Comparison of ENCODE assay signal across 9 cellular contexts in the genomic region with DNA sequence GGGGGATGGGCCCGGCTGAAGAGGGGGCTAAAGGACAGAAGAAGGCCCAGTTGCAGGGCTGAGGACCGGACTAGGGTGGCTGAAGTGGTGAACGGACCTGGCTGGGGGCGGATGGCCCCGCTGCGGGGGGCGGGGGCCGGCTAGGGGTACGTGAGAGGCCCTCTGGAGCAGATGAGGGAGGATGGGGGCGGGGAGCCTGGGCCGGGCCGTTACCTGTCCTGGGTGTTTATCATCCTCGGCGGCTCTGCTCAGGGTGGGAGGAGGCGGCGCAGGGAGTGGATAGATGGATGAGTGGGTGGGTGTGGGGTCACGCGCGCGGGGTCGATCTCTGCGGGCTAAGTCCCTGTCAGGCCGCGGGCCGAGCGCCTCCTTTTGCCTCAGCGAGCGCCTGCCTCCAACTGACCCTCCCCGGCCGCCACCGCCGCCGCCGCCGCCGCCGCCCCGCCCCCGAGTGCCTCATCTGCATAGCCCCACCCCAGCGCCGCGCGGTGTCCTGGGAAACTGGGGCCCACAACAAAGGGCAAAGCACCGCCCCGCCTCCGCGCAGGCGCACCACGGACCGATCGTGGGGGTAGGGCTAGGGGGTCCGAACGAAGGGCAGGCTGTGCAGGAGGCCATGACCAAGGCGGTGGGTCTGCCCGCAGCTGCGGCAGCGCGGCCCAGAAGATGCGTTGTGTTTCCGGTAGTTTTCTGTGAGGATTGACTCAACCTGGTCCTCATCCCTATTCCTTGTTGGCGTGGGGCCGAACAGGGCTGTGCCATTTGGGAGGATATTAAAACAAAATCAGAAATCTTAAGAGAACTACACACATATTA.
DNase-seq lines count a peak whose midpoint lies in the region; ATAC-seq, FAIRE-seq and TF ChIP-seq lines count a peak whose summit lies in the region.
"Had no signal": no experiment of that assay in that cellular context is flagged by ENCODE, and none has a peak within 500 bp of the region (broad histone marks: within the 10 kb centered on the region; RNA-seq: fewer than 3 reads in every experiment).

No MANE protein-coding gene starts in this region.

- peak overlapping the region; percentile 88 for H3K4me3 ChIP-seq in WERI-Rb-1 (ENCODE audit: low read depth, low read length)
- peak overlapping the region; percentile 85 to 96 (median 87) for H3K4me3 ChIP-seq in breast epithelium
- peak overlapping the region; percentile 95 to 97 for H3K4me3 ChIP-seq in small intestine (ENCODE audit: low read depth in 1 of 2, low read length in 2 of 2)

- TF ChIP-seq CTCF in WERI-Rb-1 (IDR thresholded peaks at IDR 0.05; ENCODE audit: low read depth, low read length) (no peak), breast epithelium (IDR thresholded peaks at IDR 0.05) (no peak)

- 1% methylated on average over 40 to 62 of the region's 62 CpGs for WGBS in small intestine, 3 donors

- FAIRE-seq in small intestine (lab: Jason Lieb, UNC), result no peak
- FAIRE-seq: G401.6 had no signal

- H3K9me3 ChIP-seq in WERI-Rb-1 (ENCODE audit: severe bottlenecking) (no peaks in the 10 kb centered on the region), breast epithelium (no peaks in the 10 kb centered on the region), small intestine (ENCODE audit: control insufficient read depth, low read depth) (no peaks in the 10 kb centered on the region)

- no peaks in the 10 kb centered on the region for H3K27me3 ChIP-seq in WERI-Rb-1 (ENCODE audit: insufficient read depth, low read depth, severe bottlenecking)
- H3K27me3 ChIP-seq in breast epithelium, result no peaks in the 10 kb centered on the region
- no peaks in the 10 kb centered on the region for H3K27me3 ChIP-seq in small intestine (ENCODE audit: control insufficient read depth in 2 of 2, insufficient read depth in 2 of 2, low read length in 2 of 2)

- peaks cover 9% of the 10 kb centered on the region for H3K36me3 ChIP-seq in WERI-Rb-1
- H3K36me3 ChIP-seq in breast epithelium, result no peaks in the 10 kb centered on the region
- H3K36me3 ChIP-seq in small intestine (ENCODE audit: control insufficient read depth in 2 of 2, insufficient read depth in 2 of 2, low read length in 2 of 2), result no peaks in the 10 kb centered on the region

- TF ChIP-seq POLR2A in breast epithelium (IDR thresholded peaks at IDR 0.05), result peak; percentile 10

- intact Hi-C loops in breast epithelium (cut with DNase I; ENCODE audit: low total_unique reads), result no loop called here

- peak overlapping the region; percentile 92 for H3K27ac ChIP-seq in WERI-Rb-1
- peak overlapping the region; percentile 94 to 95 for H3K27ac ChIP-seq in breast epithelium
- peak overlapping the region; percentile 22 to 86 for H3K27ac ChIP-seq in small intestine (ENCODE audit: low read depth in 1 of 2, low read length in 1 of 2)

- H3K4me1 ChIP-seq in breast epithelium (peaks cover 16 to 25% of the 10 kb centered on the region in 2 donors), small intestine (ENCODE audit: control insufficient read depth in 2 of 2, insufficient read depth in 1 of 2, low read depth in 1 of 2, low read length in 1 of 2) (peaks cover 0 to 22% of the 10 kb centered on the region in 2 donors)

- DNase-seq in A172 (ENCODE audit: low spot score), result peak; percentile 69
- DNase-seq in NCI-H2196 treated with DMSO at 0.1 percent for 48 hours (lab: John Stamatoyannopoulos, UW; ENCODE audit: unreplicated experiment), result peak; percentile 75
- DNase-seq in WERI-Rb-1, result peak; percentile 99
- peak; percentile 95 to 97 for DNase-seq in breast epithelium (ENCODE audit: low spot score in 2 of 2)
- DNase-seq in iPS-NIHi7 (ENCODE audit: extremely low spot score), result peak; percentile 99
- peak; percentile 93 for DNase-seq in small intestine

- ATAC-seq in GM18868 (IDR thresholded peaks at IDR 0.05; ENCODE audit: unreplicated experiment) (peak; percentile 74), HG03135 (IDR thresholded peaks at IDR 0.05; ENCODE audit: unreplicated experiment) (peak; percentile 78)

Comparison
In these comparisons a context has a peak if more than half of its experiments do, and no peak if none do; other contexts are left out.
1. Peak in every context shown above with its lines: DNase-seq, ATAC-seq, H3K4me3 ChIP-seq and H3K27ac ChIP-seq.